Comparison of ENCODE assay signal across 1 cellular context in genomic region chr17:64632606-64633005, GRCh38.
TF ChIP-seq lines count a peak whose summit lies in the region.

No MANE protein-coding gene starts in this region.

TF ChIP-seq in SK-N-SH treated with all-trans-retinoic acid at 6 μM for 48 hours, 23 proteins besides CTCF, POLR2A, EP300 and RAD21 (continued from another document):
- TF ChIP-seq, protein P1, sequence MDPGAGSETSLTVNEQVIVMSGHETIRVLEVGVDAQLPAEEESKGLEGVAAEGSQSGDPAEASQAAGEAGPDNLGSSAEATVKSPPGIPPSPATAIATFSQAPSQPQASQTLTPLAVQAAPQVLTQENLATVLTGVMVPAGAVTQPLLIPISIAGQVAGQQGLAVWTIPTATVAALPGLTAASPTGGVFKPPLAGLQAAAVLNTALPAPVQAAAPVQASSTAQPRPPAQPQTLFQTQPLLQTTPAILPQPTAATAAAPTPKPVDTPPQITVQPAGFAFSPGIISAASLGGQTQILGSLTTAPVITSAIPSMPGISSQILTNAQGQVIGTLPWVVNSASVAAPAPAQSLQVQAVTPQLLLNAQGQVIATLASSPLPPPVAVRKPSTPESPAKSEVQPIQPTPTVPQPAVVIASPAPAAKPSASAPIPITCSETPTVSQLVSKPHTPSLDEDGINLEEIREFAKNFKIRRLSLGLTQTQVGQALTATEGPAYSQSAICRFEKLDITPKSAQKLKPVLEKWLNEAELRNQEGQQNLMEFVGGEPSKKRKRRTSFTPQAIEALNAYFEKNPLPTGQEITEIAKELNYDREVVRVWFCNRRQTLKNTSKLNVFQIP (CRISPR knock-in tag; IDR thresholded peaks at IDR 0.05; ENCODE audit: borderline replicate concordance, low read depth) = no peak
- no peak for TF ChIP-seq OSR1 (CRISPR knock-in tag; IDR thresholded peaks at IDR 0.05)
